ENCODE assay signal across 1 cellular context in genomic region chr1:29581256-29581655, GRCh38.
TF ChIP-seq lines count a peak whose summit lies in the region.

No MANE protein-coding gene starts in this region.

TF ChIP-seq in SK-N-SH treated with all-trans-retinoic acid at 6 μM for 48 hours, 23 proteins besides CTCF, POLR2A, EP300 and RAD21 (continued from another document):
- TF ChIP-seq, protein P1, sequence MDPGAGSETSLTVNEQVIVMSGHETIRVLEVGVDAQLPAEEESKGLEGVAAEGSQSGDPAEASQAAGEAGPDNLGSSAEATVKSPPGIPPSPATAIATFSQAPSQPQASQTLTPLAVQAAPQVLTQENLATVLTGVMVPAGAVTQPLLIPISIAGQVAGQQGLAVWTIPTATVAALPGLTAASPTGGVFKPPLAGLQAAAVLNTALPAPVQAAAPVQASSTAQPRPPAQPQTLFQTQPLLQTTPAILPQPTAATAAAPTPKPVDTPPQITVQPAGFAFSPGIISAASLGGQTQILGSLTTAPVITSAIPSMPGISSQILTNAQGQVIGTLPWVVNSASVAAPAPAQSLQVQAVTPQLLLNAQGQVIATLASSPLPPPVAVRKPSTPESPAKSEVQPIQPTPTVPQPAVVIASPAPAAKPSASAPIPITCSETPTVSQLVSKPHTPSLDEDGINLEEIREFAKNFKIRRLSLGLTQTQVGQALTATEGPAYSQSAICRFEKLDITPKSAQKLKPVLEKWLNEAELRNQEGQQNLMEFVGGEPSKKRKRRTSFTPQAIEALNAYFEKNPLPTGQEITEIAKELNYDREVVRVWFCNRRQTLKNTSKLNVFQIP (CRISPR knock-in tag; IDR thresholded peaks at IDR 0.05; ENCODE audit: borderline replicate concordance, low read depth) = no peak
- no peak for TF ChIP-seq ESRRG (CRISPR knock-in tag; IDR thresholded peaks at IDR 0.05)
